23 cellular contexts compared by ENCODE assay signal in the genomic region with DNA sequence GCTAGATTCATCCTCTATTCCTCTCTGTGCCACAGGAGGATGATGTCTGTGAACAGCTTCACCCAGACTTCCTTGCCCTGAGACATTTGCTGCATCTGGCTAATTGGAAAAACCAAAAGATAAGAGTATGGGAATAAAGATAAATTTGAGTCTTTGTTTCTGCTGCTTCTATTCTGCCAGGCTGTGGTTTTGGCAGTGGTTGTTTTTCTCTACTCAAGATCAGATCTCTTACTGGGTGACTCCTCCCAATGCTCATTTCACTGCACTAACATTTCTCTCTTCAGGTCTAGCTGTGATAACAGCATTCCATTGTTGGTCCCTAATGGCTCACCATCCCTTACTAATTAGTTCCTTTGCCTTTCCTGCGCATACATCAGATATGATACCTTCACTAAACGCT.
DNase-seq lines count a peak whose midpoint lies in the region; ATAC-seq, FAIRE-seq and TF ChIP-seq lines count a peak whose summit lies in the region.
"Had no signal": no experiment of that assay in that cellular context is flagged by ENCODE, and none has a peak within 500 bp of the region (broad histone marks: within the 10 kb centered on the region; RNA-seq: fewer than 3 reads in every experiment).

No MANE protein-coding gene starts in this region.

- no peak overlapping the region for H3K4me3 Mint-ChIP-seq in activated T-cell treated with anti-CD3 and anti-CD28 coated beads, Interleukin-2, amount 50 U/mL, for 72 hours
- H3K4me3 Mint-ChIP-seq: IgD-negative memory B cell had no signal

- no peak for ATAC-seq in activated T-cell treated with anti-CD3 and anti-CD28 coated beads, Interleukin-2, amount 50 U/mL, for 72 hours (replicated peaks in 1 of 2)
- no peak for ATAC-seq in pancreas
- ATAC-seq: PC-3 had no signal

- intact Hi-C loops in pancreas (cut with DNase I) = no loop called here

- 66 to 89% methylated on average over 2 of the region's 2 CpGs for WGBS in pancreas, 2 donors

- no peak overlapping the region for H3K27ac ChIP-seq in pancreas
- H3K27ac ChIP-seq: 22Rv1, GM23248, RWPE1 had no signal

- no peaks in the 10 kb centered on the region for H3K27me3 ChIP-seq in pancreas

- H3K4me3 ChIP-seq in pancreas = no peak overlapping the region
- H3K4me3 ChIP-seq: GM23248 had no signal

- H3K9me3 ChIP-seq in pancreas = no peaks in the 10 kb centered on the region

- H3K27ac Mint-ChIP-seq in activated T-cell treated with anti-CD3 and anti-CD28 coated beads, Interleukin-2, amount 50 U/mL, for 72 hours = no peak overlapping the region
- H3K27ac Mint-ChIP-seq: IgD-negative memory B cell had no signal

- no peaks in the 10 kb centered on the region for H3K4me1 Mint-ChIP-seq in activated T-cell treated with anti-CD3 and anti-CD28 coated beads, Interleukin-2, amount 50 U/mL, for 72 hours (ENCODE audit: low read depth)
- H3K4me1 Mint-ChIP-seq: IgD-negative memory B cell had no signal

- DNase-seq in A172 (ENCODE audit: low spot score) (peak; percentile 46), OCI-M1 (lab: John Stamatoyannopoulos, UW) (peak; percentile 71), amniotic epithelial cell (ENCODE audit: low read depth) (peak; percentile 33), foreskin melanocyte (peak; percentile 7), DMS153 (lab: John Stamatoyannopoulos, UW) (no peak), pancreas (no peak), GM10248 (ENCODE audit: extremely low spot score) (no peak)
- DNase-seq in activated T-cell treated with anti-CD3 and anti-CD28 coated beads, Interleukin-2, amount 50 U/mL, for 72 hours = no peak
- DNase-seq: COR-L47, GM23248, HCEC 1CT, Kasumi-1, NCI-H1092 treated with DMSO at 0.1 percent for 48 hours, NCI-H2081, NCI-H510A, NCI-H774, PC-3, SIG-M5 had no signal

- H3K4me1 ChIP-seq in pancreas = no peaks in the 10 kb centered on the region

- H3K9me3 Mint-ChIP-seq in activated T-cell treated with anti-CD3 and anti-CD28 coated beads, Interleukin-2, amount 50 U/mL, for 72 hours = peaks cover 0 to 2% of the 10 kb centered on the region in 2 donors

- no peak for FAIRE-seq in pancreas (lab: Jason Lieb, UNC)
- FAIRE-seq: GM12892, GM18507 had no signal

- no peak for TF ChIP-seq CTCF in pancreas (IDR thresholded peaks at IDR 0.05)
- no peak for TF ChIP-seq CTCF in GM10248 (IDR thresholded peaks at IDR 0.05; ENCODE audit: control extremely low read depth, extremely low read depth, low read depth, missing control alignments)

- CTCF ChIA-PET in GM10248 (lab: Yijun Ruan, JAX) = interaction anchor here (1.3 kb wide), 1 partner anchor 10 kb away, joined by 4 read pairs; no protein-coding TSS in a partner anchor

- H3K36me3 ChIP-seq in pancreas = no peaks in the 10 kb centered on the region

- H3K27me3 Mint-ChIP-seq in activated T-cell treated with anti-CD3 and anti-CD28 coated beads, Interleukin-2, amount 50 U/mL, for 72 hours (ENCODE audit: low read depth) = no peaks in the 10 kb centered on the region
- H3K27me3 Mint-ChIP-seq: IgD-negative memory B cell had no signal

- POLR2A ChIA-PET in GM10248 (lab: Yijun Ruan, JAX) = no interaction called here

- peaks cover 0 to 2% of the 10 kb centered on the region in 2 donors for H3K36me3 Mint-ChIP-seq in activated T-cell treated with anti-CD3 and anti-CD28 coated beads, Interleukin-2, amount 50 U/mL, for 72 hours (ENCODE audit: insufficient read depth in 2 of 2)
- H3K36me3 Mint-ChIP-seq: IgD-negative memory B cell had no signal

Comparison
In these comparisons a context has a peak if more than half of its experiments do, and no peak if none do; other contexts are left out.
1. DNase-seq: peak in A172 (single experiment), OCI-M1 (single experiment), amniotic epithelial cell (single experiment) and foreskin melanocyte (single experiment); none in activated T-cell treated with anti-CD3 and anti-CD28 coated beads, Interleukin-2, amount 50 U/mL, for 72 hours (0 of 2), DMS153 (single experiment), pancreas (0 of 6) and GM10248 (single experiment).